Comparison of ENCODE assay signal across 19 cellular contexts in genomic region chr22:44930016-44930710, GRCh38.
"Had no signal": no experiment of that assay in that cellular context is flagged by ENCODE, and none has a peak within 500 bp of the region (broad histone marks: within the 10 kb centered on the region; RNA-seq: fewer than 3 reads in every experiment).

No MANE protein-coding gene starts in this region.

- H2AFZ ChIP-seq: parathyroid adenoma had no signal

- H3K27ac Mint-ChIP-seq: activated naive CD4-positive, alpha-beta T cell treated with anti-CD3 and anti-CD28 coated beads for 36 hours; activated naive CD8-positive, alpha-beta T cell treated with anti-CD3 and anti-CD28 coated beads for 36 hours; activated T-helper 1 cell treated with anti-CD3 and anti-CD28 coated beads, Interleukin-12 subunit alpha, Interleukin-12 subunit beta, Interleukin-2, Interleukin-4 antibody, amounts not matched to agents 30 ng/mL and 10 ng/mL and 1 ng/mL, durations not matched to agents 14 hours and 24 hours and 36 hours; endodermal cell had no signal

- H3K9ac ChIP-seq: parathyroid adenoma had no signal

- H3K4me3 ChIP-seq: adrenal gland, ascending aorta, psoas muscle, tibial nerve had no signal

- H3K27me3 Mint-ChIP-seq: activated naive CD8-positive, alpha-beta T cell treated with anti-CD3 and anti-CD28 coated beads for 36 hours had no signal

- ATAC-seq: esophagus mucosa, foreskin keratinocyte had no signal

- H3K9me3 ChIP-seq: adrenal gland, ascending aorta, psoas muscle, tibial nerve had no signal

- H3K4me3 Mint-ChIP-seq: activated naive CD4-positive, alpha-beta T cell treated with anti-CD3 and anti-CD28 coated beads for 36 hours; activated naive CD8-positive, alpha-beta T cell treated with anti-CD3 and anti-CD28 coated beads for 36 hours; activated T-helper 1 cell treated with anti-CD3 and anti-CD28 coated beads, Interleukin-12 subunit alpha, Interleukin-12 subunit beta, Interleukin-2, Interleukin-4 antibody, amounts not matched to agents 30 ng/mL and 10 ng/mL and 1 ng/mL, durations not matched to agents 14 hours and 24 hours and 36 hours; endodermal cell; nephron had no signal

- H3K4me1 ChIP-seq: ascending aorta, foreskin keratinocyte, parathyroid adenoma, psoas muscle had no signal

- H3K36me3 ChIP-seq: adrenal gland, ascending aorta, brain microvascular endothelial cell, tibial nerve had no signal

- H3K27ac ChIP-seq: ascending aorta, brain microvascular endothelial cell, foreskin keratinocyte, parathyroid adenoma, psoas muscle had no signal

- H3K9me3 Mint-ChIP-seq: activated naive CD4-positive, alpha-beta T cell treated with anti-CD3 and anti-CD28 coated beads for 36 hours; activated naive CD8-positive, alpha-beta T cell treated with anti-CD3 and anti-CD28 coated beads for 36 hours; activated T-helper 1 cell treated with anti-CD3 and anti-CD28 coated beads, Interleukin-12 subunit alpha, Interleukin-12 subunit beta, Interleukin-2, Interleukin-4 antibody, amounts not matched to agents 30 ng/mL and 10 ng/mL and 1 ng/mL, durations not matched to agents 14 hours and 24 hours and 36 hours; endodermal cell; nephron had no signal

- H3K27me3 ChIP-seq: adrenal gland, ascending aorta, brain microvascular endothelial cell, tibial nerve had no signal

- DNase-seq: activated CD4-positive, alpha-beta T cell treated with anti-CD3 and anti-CD28 coated beads for 4 hours; activated CD4-positive, alpha-beta T cell treated with anti-CD3 and anti-CD28 coated beads, Interleukin-2, amount 50 U/mL, for 4 hours; activated effector memory CD4-positive, alpha-beta T cell treated with anti-CD3 and anti-CD28 coated beads, Interleukin-2, amount 50 U/mL, for 16 hours; activated naive CD4-positive, alpha-beta T cell treated with anti-CD3 and anti-CD28 coated beads for 36 hours; activated naive CD8-positive, alpha-beta T cell treated with anti-CD3 and anti-CD28 coated beads for 36 hours; adrenal gland; brain microvascular endothelial cell; endodermal cell; foreskin keratinocyte; mammary epithelial cell; stimulated activated CD4-positive, alpha-beta T cell treated with anti-CD3 and anti-CD28 coated beads, Interleukin-15, amount 100 ng/mL, for 24 hours; stimulated activated naive CD4-positive, alpha-beta T cell treated with Interleukin-2 at 50 U/mL for 16 hours had no signal

- H3K79me2 ChIP-seq: parathyroid adenoma had no signal

- H3K4me1 Mint-ChIP-seq: activated naive CD8-positive, alpha-beta T cell treated with anti-CD3 and anti-CD28 coated beads for 36 hours; endodermal cell had no signal

- H3K36me3 Mint-ChIP-seq: activated naive CD8-positive, alpha-beta T cell treated with anti-CD3 and anti-CD28 coated beads for 36 hours had no signal
